ENCODE assay signal across 8 cellular contexts in the genomic region with DNA sequence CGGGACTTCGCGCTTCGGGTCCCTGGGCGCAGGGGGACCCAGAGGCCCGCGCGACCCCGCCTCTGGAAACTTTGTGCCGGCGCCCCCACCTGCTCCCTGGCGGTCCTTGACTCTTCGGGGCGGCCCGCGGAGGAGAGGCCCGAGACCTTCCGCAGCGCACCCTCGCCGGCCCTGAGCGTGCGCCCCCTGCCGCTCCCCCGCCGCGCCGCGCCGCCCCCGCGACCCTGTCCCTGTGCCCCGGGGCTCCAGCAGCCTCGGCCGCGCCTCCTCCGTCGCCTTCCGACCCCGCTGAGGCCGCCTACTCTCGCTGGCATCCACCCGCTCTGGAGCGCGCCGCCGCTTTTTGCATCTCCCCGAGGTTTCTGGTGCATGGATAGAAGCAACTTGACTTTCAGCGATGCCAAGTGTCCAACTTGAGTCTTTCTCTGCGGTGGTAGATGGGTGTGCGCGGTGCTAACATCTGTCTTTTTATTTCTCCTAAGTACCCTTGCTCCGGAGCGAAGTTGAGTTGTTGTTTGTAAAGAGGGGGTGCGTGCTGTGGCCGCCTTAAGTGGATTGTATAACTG. TPM values are rescaled to one million over a fixed set of nuclear protein-coding genes. Genes with fewer than 3 reads are reported as not detected.
A peak's percentile ranks its signal among the peaks of the same experiment; 100 is the strongest.
DNase-seq lines count a peak whose midpoint lies in the region; ATAC-seq and TF ChIP-seq lines count a peak whose summit lies in the region.

No MANE protein-coding gene starts in this region.

- H3K36me3 ChIP-seq in colonic mucosa (no peaks in the 10 kb centered on the region), right lobe of liver (no peaks in the 10 kb centered on the region)

- POLR2A ChIA-PET in activated CD4-positive, alpha-beta T cell treated with anti-CD3 and anti-CD28 coated beads for 36 hours (lab: Charles Lee), result interaction anchor here (0.6 to 0.8 kb wide), 2 partner anchors 84 to 806 kb away, joined by 3 to 4 read pairs; no protein-coding TSS in a partner anchor

- TF ChIP-seq CTCF in HFFc6 (IDR thresholded peaks at IDR 0.05) (peak; percentile 75), colonic mucosa (IDR thresholded peaks at IDR 0.05) (no peak), right lobe of liver (IDR thresholded peaks at IDR 0.05) (peak in 2 of 4 donors; percentile 14 to 33)

- H3K4me1 ChIP-seq in colonic mucosa (no peaks in the 10 kb centered on the region), right lobe of liver (peaks cover 0 to 42% (median 10%) of the 10 kb centered on the region in 4 donors)

- peaks cover 5% of the 10 kb centered on the region for H3K27me3 Mint-ChIP-seq in HFFc6 (ENCODE audit: insufficient read depth)
- H3K27me3 Mint-ChIP-seq in activated CD4-positive, alpha-beta T cell treated with anti-CD3 and anti-CD28 coated beads for 36 hours, result no peaks in the 10 kb centered on the region

- peaks cover 75% of the 10 kb centered on the region for H3K4me1 Mint-ChIP-seq in HFFc6 (ENCODE audit: low read depth)
- H3K4me1 Mint-ChIP-seq in activated CD4-positive, alpha-beta T cell treated with anti-CD3 and anti-CD28 coated beads for 36 hours, result peaks cover 46% of the 10 kb centered on the region

- H3K9me3 ChIP-seq in colonic mucosa (no peaks in the 10 kb centered on the region), right lobe of liver (no peaks in the 10 kb centered on the region)

- H3K27me3 ChIP-seq in colonic mucosa (no peaks in the 10 kb centered on the region), right lobe of liver (no peaks in the 10 kb centered on the region)

- DNase-seq in NCI-H187 (lab: John Stamatoyannopoulos, UW) (peak; percentile 11 to 53), NCI-H187 treated with DMSO at 0.1 percent for 48 hours (lab: John Stamatoyannopoulos, UW) (no peak), HFFc6 (peak; percentile 46), NCI-H128 (lab: John Stamatoyannopoulos, UW; ENCODE audit: unreplicated experiment) (peak; percentile 29), colonic mucosa (peak; percentile 61), right lobe of liver (peak; percentile 63 to 68 (median 65))
- DNase-seq in activated CD4-positive, alpha-beta T cell treated with anti-CD3 and anti-CD28 coated beads for 36 hours, result peak; percentile 89
- peak; percentile 71 to 72 for DNase-seq in stimulated activated CD4-positive, alpha-beta T cell treated with anti-CD3 and anti-CD28 coated beads, Interleukin-4, amount 100 ng/mL, for 48 hours (ENCODE audit: low read depth in 2 of 2)

- H3K9me3 Mint-ChIP-seq in HFFc6, result peaks cover 9% of the 10 kb centered on the region
- H3K9me3 Mint-ChIP-seq in activated CD4-positive, alpha-beta T cell treated with anti-CD3 and anti-CD28 coated beads for 36 hours (ENCODE audit: low read depth), result no peaks in the 10 kb centered on the region

- peak overlapping the region; percentile 50 to 72 for H3K9ac ChIP-seq in colonic mucosa (ENCODE audit: low read depth in 2 of 2, low read length in 2 of 2)

- H3K4me3 Mint-ChIP-seq in HFFc6, result peak overlapping the region; percentile 96
- H3K4me3 Mint-ChIP-seq in activated CD4-positive, alpha-beta T cell treated with anti-CD3 and anti-CD28 coated beads for 36 hours, result peak overlapping the region; percentile 88

- intact Hi-C loops in activated CD4-positive, alpha-beta T cell treated with anti-CD3 and anti-CD28 coated beads for 36 hours (cut with DNase I, micrococcal nuclease), result loop anchor here (2.0 kb wide), 3 partner anchors 83 to 945 kb away; partner anchors contain the start of genes ACACA (in 1 of the 2), GGNBP2 (in 1 of the 2), SYNRG (in 1 of the 2) and TADA2A (in 1 of the 2)
- intact Hi-C loops in colonic mucosa (cut with DNase I), result no loop called here
- intact Hi-C loops in right lobe of liver (cut with DNase I), result no loop called here

- H3K4me3 ChIP-seq in colonic mucosa (peak overlapping the region; percentile 77), right lobe of liver (peak overlapping the region; percentile 71 to 83 (median 83))

- no peak for TF ChIP-seq POLR2A in right lobe of liver (IDR thresholded peaks at IDR 0.05)

- H3K36me3 Mint-ChIP-seq in HFFc6 (ENCODE audit: low read depth), result peaks cover 38% of the 10 kb centered on the region
- no peaks in the 10 kb centered on the region for H3K36me3 Mint-ChIP-seq in activated CD4-positive, alpha-beta T cell treated with anti-CD3 and anti-CD28 coated beads for 36 hours (ENCODE audit: low read depth)

- peak overlapping the region; percentile 63 for H3K27ac ChIP-seq in colonic mucosa
- peak overlapping the region; percentile 49 to 73 (median 63) for H3K27ac ChIP-seq in right lobe of liver

- ATAC-seq in activated CD4-positive, alpha-beta T cell treated with anti-CD3 and anti-CD28 coated beads for 36 hours, result peak; percentile 63
- ATAC-seq in right lobe of liver, result peak; percentile 24 to 53 (median 47)

- peak overlapping the region; percentile 95 for H3K27ac Mint-ChIP-seq in HFFc6
- H3K27ac Mint-ChIP-seq in activated CD4-positive, alpha-beta T cell treated with anti-CD3 and anti-CD28 coated beads for 36 hours, result peak overlapping the region; percentile 93

- CTCF ChIA-PET in activated CD4-positive, alpha-beta T cell treated with anti-CD3 and anti-CD28 coated beads for 36 hours (lab: Charles Lee), result interaction anchor here (0.8 to 1.8 kb wide), 2 partner anchors 117 to 326 kb away, joined by 3 to 4 read pairs; no protein-coding TSS in a partner anchor

- 2% methylated on average over 9 of the region's 56 CpGs for WGBS in right lobe of liver (ENCODE audit: insufficient coverage, low coverage, low lambda C conversion rate, missing lambda C conversion rate)

RNA-seq across cellular contexts. Expression of gene DUSP14, which starts 0.4 kb away (rescaled TPM):
- 100 to 1,000 TPM in 2 of 6 experiments, 10 to 100 TPM in 4; 80.7 to 114 (median 97.4) TPM for total RNA-seq in HFFc6 (2021; fragmentation: NEBNext Ultra II Directional; extraction: Animal tissue kit (Norgen Biotek cat#: 25700))
- total RNA-seq in activated CD4-positive, alpha-beta T cell treated with anti-CD3 and anti-CD28 coated beads for 36 hours, result 10 to 100 TPM; 11.9 to 13.1 TPM
- total RNA-seq in colonic mucosa (1 to 10 TPM; 2.2 to 3.0 TPM), right lobe of liver (10 to 100 TPM; 10.6 to 21.2 (median 13.2) TPM)

Comparison
In these comparisons a context has a peak if more than half of its experiments do, and no peak if none do; other contexts are left out.
1. intact Hi-C loops: an anchor here in activated CD4-positive, alpha-beta T cell treated with anti-CD3 and anti-CD28 coated beads for 36 hours (2.0 kb wide); none called in colonic mucosa and right lobe of liver.